In genomic region chr3:161851941-161852566, GRCh38 we compare ENCODE assay signal across 8 cellular contexts.
DNase-seq lines count a peak whose midpoint lies in the region; TF ChIP-seq lines count a peak whose summit lies in the region.

No MANE protein-coding gene starts in this region.

- no peak overlapping the region for H3K9ac ChIP-seq in H9 (ENCODE audit: extremely low read depth, insufficient read length, low read length)
- no peak overlapping the region for H3K9ac ChIP-seq in KMS-11
- no peak overlapping the region for H3K9ac ChIP-seq in trophoblast cell (ENCODE audit: low read length)

- H2BK5ac ChIP-seq in H9 (ENCODE audit: insufficient read length, low read length) (no peak overlapping the region), trophoblast cell (ENCODE audit: low read depth, low read length, poor library complexity) (no peak overlapping the region)

- H3K27ac ChIP-seq in H9 (ENCODE audit: insufficient read length, low read depth, low read length) (no peak overlapping the region), KMS-11 (no peak overlapping the region), trophoblast cell (ENCODE audit: low read depth, low read length) (no peak overlapping the region)

- H4K5ac ChIP-seq in H9 (ENCODE audit: insufficient read length, low read depth, low read length): no peak overlapping the region

- CTCF ChIA-PET in AG04449 (lab: Yijun Ruan, JAX): interaction anchor here (0.6 to 1.5 kb wide), 5 partner anchors 7 to 658 kb away, joined by 3 to 6 read pairs (median 3); no protein-coding TSS in a partner anchor

- H3K23me2 ChIP-seq in H9 (ENCODE audit: insufficient read length, low read depth, low read length, poor library complexity, severe bottlenecking): no peaks in the 10 kb centered on the region

- H2BK15ac ChIP-seq in H9 (ENCODE audit: low read depth, low read length): no peak overlapping the region

- no peak overlapping the region for H2AFZ ChIP-seq in H9 (ENCODE audit: low read length)
- H2AFZ ChIP-seq in KMS-11 (ENCODE audit: low read depth): peak overlapping the region; percentile 7; the same call in 1 of the 2 replicates
- H2AFZ ChIP-seq in trophoblast cell (ENCODE audit: insufficient read depth, low read length, poor library complexity): no peak overlapping the region

- no peaks in the 10 kb centered on the region; the same call in 1 of the 2 replicates for H3K4me1 ChIP-seq in H9 (ENCODE audit: insufficient read depth, low read length)
- no peaks in the 10 kb centered on the region for H3K4me1 ChIP-seq in KMS-11 (ENCODE audit: low read depth, poor library complexity, severe bottlenecking)
- H3K4me1 ChIP-seq in trophoblast cell (ENCODE audit: control insufficient read depth in 1 of 2, insufficient read depth in 2 of 2, low read length in 2 of 2): peaks cover 3 to 6% of the 10 kb centered on the region in 2 experiments

- DNase-seq in AG04449 (ENCODE audit: low read depth, low spot score) (no peak), GM10266 (ENCODE audit: extremely low spot score) (peak; percentile 55), H9 (peak; percentile 73), fibroblast of pulmonary artery (ENCODE audit: low read depth) (peak; percentile 68), trophoblast cell (peak; percentile 30 to 76)
- DNase-seq in T-helper 2 cell treated with Interferon-gamma antibody and Interleukin-4, amounts not matched to agents 5 μg/mL and 100 μg/mL, for 36 hours (ENCODE audit: low spot score): peak; percentile 10
- DNase-seq in central memory CD4-positive, alpha-beta T cell: no peak

- H3K36me3 ChIP-seq in KMS-11 (ENCODE audit: insufficient read depth): no peaks in the 10 kb centered on the region
- H3K36me3 ChIP-seq in trophoblast cell (ENCODE audit: control insufficient read depth in 1 of 2, insufficient read depth in 2 of 2, low read length in 2 of 2): no peaks in the 10 kb centered on the region

- no peak overlapping the region for H3K4me3 ChIP-seq in AG04449 (ENCODE audit: low read depth, low read length)
- no peak overlapping the region for H3K4me3 ChIP-seq in KMS-11 (IDR thresholded peaks at IDR 0.05; ENCODE audit: insufficient read depth, low read depth, low read length)
- H3K4me3 ChIP-seq in fibroblast of pulmonary artery (replicated peaks; ENCODE audit: low read depth, low read length): no peak overlapping the region
- no peak overlapping the region for H3K4me3 ChIP-seq in trophoblast cell (ENCODE audit: low read depth, low read length)

- H4K20me1 ChIP-seq in H9 (ENCODE audit: control insufficient read depth, insufficient read depth, insufficient read length): no peaks in the 10 kb centered on the region
- H4K20me1 ChIP-seq in KMS-11 (ENCODE audit: insufficient read depth): no peaks in the 10 kb centered on the region

- H2BK120ac ChIP-seq in H9 (ENCODE audit: low read depth, low read length, poor library complexity, severe bottlenecking) (no peak overlapping the region), trophoblast cell (ENCODE audit: insufficient read depth, low read length, poor library complexity) (no peak overlapping the region)

- H3K27me3 ChIP-seq in H9 (ENCODE audit: insufficient read depth, low read length): no peaks in the 10 kb centered on the region
- H3K27me3 ChIP-seq in KMS-11 (ENCODE audit: insufficient read depth, low read depth): no peaks in the 10 kb centered on the region
- H3K27me3 ChIP-seq in trophoblast cell (ENCODE audit: insufficient read depth, low read length): no peaks in the 10 kb centered on the region

- H4K12ac ChIP-seq in trophoblast cell (ENCODE audit: low read depth, low read length): no peak overlapping the region

- H3K4me1 Mint-ChIP-seq in H9: peaks cover 10 to 11% of the 10 kb centered on the region in 2 experiments; a peak in 3 of 4 replicates
- no peaks in the 10 kb centered on the region for H3K4me1 Mint-ChIP-seq in T-helper 2 cell treated with Interferon-gamma antibody and Interleukin-4, amounts not matched to agents 5 μg/mL and 100 μg/mL, for 36 hours (ENCODE audit: low read depth)

- H3K23ac ChIP-seq in H9 (ENCODE audit: insufficient read length, low read depth, low read length) (no peak overlapping the region), trophoblast cell (ENCODE audit: low read length) (no peak overlapping the region)

- H4K8ac ChIP-seq in H9 (replicated peaks; ENCODE audit: insufficient read length, low read depth, low read length): no peak overlapping the region
- no peak overlapping the region for H4K8ac ChIP-seq in trophoblast cell (ENCODE audit: low read depth, low read length)

- peaks cover 0 to 2% (median 0%) of the 10 kb centered on the region in 3 experiments; a peak in 5 of 7 replicates for H3K36me3 Mint-ChIP-seq in H9 (ENCODE audit: insufficient read depth in 1 of 3, low read depth in 3 of 3)
- H3K36me3 Mint-ChIP-seq in T-helper 2 cell treated with Interferon-gamma antibody and Interleukin-4, amounts not matched to agents 5 μg/mL and 100 μg/mL, for 36 hours (ENCODE audit: low read depth): no peaks in the 10 kb centered on the region

- no peak overlapping the region for H3K4me2 ChIP-seq in H9 (ENCODE audit: insufficient read depth, insufficient read length, low read length)
- no peak overlapping the region for H3K4me2 ChIP-seq in KMS-11
- no peak overlapping the region for H3K4me2 ChIP-seq in trophoblast cell (ENCODE audit: low read length)

- no peak overlapping the region for H2BK20ac ChIP-seq in H9 (ENCODE audit: low read depth, low read length, poor library complexity, severe bottlenecking)

- H3K27ac Mint-ChIP-seq in H9: no peak overlapping the region
- no peak overlapping the region for H3K27ac Mint-ChIP-seq in T-helper 2 cell treated with Interferon-gamma antibody and Interleukin-4, amounts not matched to agents 5 μg/mL and 100 μg/mL, for 36 hours

- TF ChIP-seq CTCF in AG04449 (IDR thresholded peaks at IDR 0.05; ENCODE audit: insufficient read depth, low read length, missing control alignments) (peak; percentile 81), GM10266 (IDR thresholded peaks at IDR 0.05; ENCODE audit: control insufficient read depth, insufficient read depth, low read depth, missing control alignments) (peak; percentile 97), H9 (conservative IDR thresholded peaks at IDR 0.05) (peak; percentile 83), KMS-11 (conservative IDR thresholded peaks at IDR 0.05; ENCODE audit: low read depth, low read length) (peak; percentile 90), fibroblast of pulmonary artery (IDR thresholded peaks at IDR 0.05; ENCODE audit: low read length, missing control alignments) (peak; percentile 92)

- no peak overlapping the region for H3K56ac ChIP-seq in H9 (ENCODE audit: insufficient read length, low read depth, low read length)

- POLR2A ChIA-PET in AG04449 (lab: Yijun Ruan, JAX): no interaction called here

- H3K9me3 ChIP-seq in H9 (ENCODE audit: control insufficient read depth, low read depth, low read length) (no peaks in the 10 kb centered on the region), trophoblast cell (ENCODE audit: insufficient read depth, low read depth, low read length) (no peaks in the 10 kb centered on the region)

- no peak overlapping the region for H3K4ac ChIP-seq in H9 (ENCODE audit: low read depth, low read length)
- no peak overlapping the region for H3K4ac ChIP-seq in trophoblast cell (ENCODE audit: low read depth, low read length)

- H3K4me3 Mint-ChIP-seq in H9: no peak overlapping the region
- H3K4me3 Mint-ChIP-seq in T-helper 2 cell treated with Interferon-gamma antibody and Interleukin-4, amounts not matched to agents 5 μg/mL and 100 μg/mL, for 36 hours: no peak overlapping the region

- H4K91ac ChIP-seq in H9 (ENCODE audit: insufficient read length, low read depth, low read length): no peak overlapping the region
- H4K91ac ChIP-seq in trophoblast cell (ENCODE audit: low read depth, low read length): no peak overlapping the region

- H3K27me3 Mint-ChIP-seq in H9 (ENCODE audit: low read depth): no peaks in the 10 kb centered on the region
- no peaks in the 10 kb centered on the region for H3K27me3 Mint-ChIP-seq in T-helper 2 cell treated with Interferon-gamma antibody and Interleukin-4, amounts not matched to agents 5 μg/mL and 100 μg/mL, for 36 hours (ENCODE audit: low read depth)

- no peaks in the 10 kb centered on the region for H3K79me1 ChIP-seq in H9 (ENCODE audit: insufficient read depth, low read depth, low read length, poor library complexity, severe bottlenecking)
- H3K79me1 ChIP-seq in trophoblast cell (ENCODE audit: low read length): no peaks in the 10 kb centered on the region

- H3K14ac ChIP-seq in H9 (ENCODE audit: insufficient read depth, low read length): no peak overlapping the region
- H3K14ac ChIP-seq in trophoblast cell (ENCODE audit: low read length): no peak overlapping the region

- H2BK12ac ChIP-seq in H9 (ENCODE audit: insufficient read length, low read depth, low read length) (no peak overlapping the region), trophoblast cell (ENCODE audit: low read length) (no peak overlapping the region)

- H3T11ph ChIP-seq in H9 (ENCODE audit: low read length): no peak overlapping the region

- H3K9me3 Mint-ChIP-seq in H9: peaks cover 0 to 2% of the 10 kb centered on the region in 2 experiments; a peak in 2 of 5 replicates
- H3K9me3 Mint-ChIP-seq in T-helper 2 cell treated with Interferon-gamma antibody and Interleukin-4, amounts not matched to agents 5 μg/mL and 100 μg/mL, for 36 hours: no peaks in the 10 kb centered on the region

- H3K18ac ChIP-seq in H9 (ENCODE audit: insufficient read length, low read depth, low read length) (no peak overlapping the region), trophoblast cell (ENCODE audit: low read length) (no peak overlapping the region)

- no CpG with 5 or more reads among the region's 8 CpGs for WGBS in H9 (ENCODE audit: extremely low coverage, insufficient read length, low lambda C conversion rate)
- no CpG with 5 or more reads among the region's 8 CpGs for WGBS in trophoblast cell (ENCODE audit: extremely low coverage, insufficient coverage, insufficient read length)

- H2AK5ac ChIP-seq in H9 (ENCODE audit: insufficient read length, low read length) (no peak overlapping the region), trophoblast cell (ENCODE audit: low read length) (no peak overlapping the region)

- H3K79me2 ChIP-seq in H9 (ENCODE audit: insufficient read depth, low read length) (no peaks in the 10 kb centered on the region), KMS-11 (ENCODE audit: insufficient read depth, low read depth) (no peaks in the 10 kb centered on the region), trophoblast cell (ENCODE audit: control insufficient read depth, insufficient read depth, low read length, poor library complexity) (no peaks in the 10 kb centered on the region)

Comparison
In these comparisons a context has a peak if more than half of its experiments do, and no peak if none do; other contexts are left out.
1. DNase-seq: peak in GM10266 (single experiment), H9 (single experiment), T-helper 2 cell treated with Interferon-gamma antibody and Interleukin-4, amounts not matched to agents 5 μg/mL and 100 μg/mL, for 36 hours (single experiment), fibroblast of pulmonary artery (single experiment) and trophoblast cell (2 of 2); none in AG04449 (single experiment) and central memory CD4-positive, alpha-beta T cell (single experiment).
2. Peak in every context shown above with its lines, with median percentiles within 50 percentile points of each other: CTCF ChIP-seq.